In genomic region chr1:154272217-154272998, GRCh38 we compare ENCODE assay signal across 1 cellular context.
TF ChIP-seq lines count a peak whose summit lies in the region.

TSS of gene HAX1 (plus strand) at chr1:154272629. CDS start at chr1:154272724, 95 bp downstream.

TF ChIP-seq in HEK293, 187 proteins besides CTCF, POLR2A, EP300 and RAD21 (continued from another document and continues in another):
- TF ChIP-seq ZBTB44 (tag by site-specific recombination; IDR thresholded peaks at IDR 0.05): no peak; the same call in 1 of the 2 replicates
- no peak; the same call in none of the 2 replicates for TF ChIP-seq ZNF660 (tag by site-specific recombination; IDR thresholded peaks at IDR 0.05)
- no peak for TF ChIP-seq ZNF664 (tag by site-specific recombination; IDR thresholded peaks at IDR 0.05)
- no peak for TF ChIP-seq GFI1B (tag by site-specific recombination; IDR thresholded peaks at IDR 0.05)
- TF ChIP-seq ZNF37A (tag by site-specific recombination; IDR thresholded peaks at IDR 0.05): no peak
- no peak for TF ChIP-seq ZNF350 (tag by site-specific recombination; IDR thresholded peaks at IDR 0.05)
- TF ChIP-seq ZBTB7A (tag by site-specific recombination; IDR thresholded peaks at IDR 0.05; ENCODE audit: low read depth): 0 out of 2 replicates have a peak, but pooled peaks have one; percentile 43
- TF ChIP-seq ZNF423 (tag by site-specific recombination; IDR thresholded peaks at IDR 0.05): no peak
- no peak for TF ChIP-seq ZNF140 (tag by site-specific recombination; IDR thresholded peaks at IDR 0.05)
- TF ChIP-seq ZNF248 (tag by site-specific recombination; IDR thresholded peaks at IDR 0.05): no peak
- peak; percentile 51; the same call in 1 of the 2 replicates for TF ChIP-seq KLF17 (tag by site-specific recombination; IDR thresholded peaks at IDR 0.05)
- TF ChIP-seq MYNN (tag by site-specific recombination; IDR thresholded peaks at IDR 0.05; ENCODE audit: borderline replicate concordance): no peak
- TF ChIP-seq KLF8 (tag by site-specific recombination; IDR thresholded peaks at IDR 0.05): peak; percentile 85
- no peak for TF ChIP-seq ZNF10 (tag by site-specific recombination; IDR thresholded peaks at IDR 0.05)
- no peak for TF ChIP-seq ZBTB10 (tag by site-specific recombination; IDR thresholded peaks at IDR 0.05)
- TF ChIP-seq ZNF510 (tag by site-specific recombination; IDR thresholded peaks at IDR 0.05; ENCODE audit: insufficient replicate concordance): no peak
- TF ChIP-seq ZNF341 (tag by site-specific recombination; IDR thresholded peaks at IDR 0.05; ENCODE audit: low read depth): no peak
- TF ChIP-seq ZNF692 (tag by site-specific recombination; IDR thresholded peaks at IDR 0.05): peak; percentile 60; the same call in 1 of the 2 replicates
- no peak for TF ChIP-seq ZNF114 (tag by site-specific recombination; IDR thresholded peaks at IDR 0.05)
- TF ChIP-seq PRDM2 (tag by site-specific recombination; IDR thresholded peaks at IDR 0.05; ENCODE audit: borderline replicate concordance): no peak
- no peak for TF ChIP-seq ZNF530 (tag by site-specific recombination; IDR thresholded peaks at IDR 0.05; ENCODE audit: low read depth)
- TF ChIP-seq ZBTB1 (tag by site-specific recombination; IDR thresholded peaks at IDR 0.05): no peak
- no peak for TF ChIP-seq PRDM4 (tag by site-specific recombination; IDR thresholded peaks at IDR 0.05)
- TF ChIP-seq ZNF549 (tag by site-specific recombination; IDR thresholded peaks at IDR 0.05): no peak
- peak; percentile 93 for TF ChIP-seq ZNF501 (tag by site-specific recombination; IDR thresholded peaks at IDR 0.05)
- no peak for TF ChIP-seq INSM2 (tag by site-specific recombination; IDR thresholded peaks at IDR 0.05)
- no peak for TF ChIP-seq ZNF280D (tag by site-specific recombination; IDR thresholded peaks at IDR 0.05)
- peak; percentile 93 for TF ChIP-seq ZNF654 (tag by site-specific recombination; IDR thresholded peaks at IDR 0.05; ENCODE audit: low read depth)
- no peak for TF ChIP-seq ZNF621 (tag by site-specific recombination; IDR thresholded peaks at IDR 0.05)
- TF ChIP-seq YY2 (tag by site-specific recombination; IDR thresholded peaks at IDR 0.05): no peak; the same call in 1 of the 2 replicates
- TF ChIP-seq ZNF18 (tag by site-specific recombination; IDR thresholded peaks at IDR 0.05): no peak
- no peak for TF ChIP-seq MZF1 (tag by site-specific recombination; IDR thresholded peaks at IDR 0.05; ENCODE audit: borderline replicate concordance)
